ENCODE assay signal across 8 cellular contexts in the genomic region with DNA sequence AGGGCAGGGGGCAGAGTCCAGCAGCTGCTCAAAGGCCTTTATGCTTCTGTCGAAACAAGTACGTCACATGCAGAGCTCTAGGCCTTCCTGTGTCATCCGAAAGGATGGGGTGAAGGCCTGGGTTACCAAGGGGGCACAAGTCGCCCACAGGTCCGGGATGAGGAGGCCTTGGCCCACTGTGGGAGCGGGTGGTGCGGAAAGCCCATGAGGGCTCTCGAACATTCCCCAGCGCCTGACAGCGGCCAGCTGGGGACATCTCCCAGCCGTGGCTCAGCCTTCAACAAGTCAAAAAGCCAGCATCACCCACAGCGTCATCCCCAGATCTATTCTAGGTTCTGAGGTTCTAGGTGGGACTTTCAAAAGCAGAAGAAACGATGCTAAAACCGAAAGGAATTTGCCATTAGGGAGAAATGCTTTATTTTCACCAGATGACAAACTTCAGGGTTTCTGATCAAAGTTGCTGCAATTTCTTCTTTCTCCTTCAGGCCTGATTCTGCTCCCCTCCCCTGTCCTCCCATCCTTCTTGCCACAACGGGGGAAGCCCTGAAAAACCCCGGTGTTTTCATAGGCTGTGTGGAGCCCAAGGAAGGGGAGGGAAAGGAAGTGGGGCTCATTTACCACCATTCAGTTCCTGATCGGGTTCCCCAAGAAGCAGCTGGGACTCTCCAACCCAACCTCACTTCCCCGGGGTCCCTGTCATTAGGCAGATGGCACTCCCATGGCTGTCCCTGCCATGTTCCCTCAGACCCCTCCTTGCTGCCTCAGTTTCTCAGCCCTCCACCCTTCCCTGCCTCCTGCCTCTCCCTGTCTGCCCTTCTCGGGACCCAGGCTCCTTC. TPM values are rescaled to one million over a fixed set of nuclear protein-coding genes. Genes with fewer than 3 reads are reported as not detected.
DNase-seq lines count a peak whose midpoint lies in the region; ATAC-seq and TF ChIP-seq lines count a peak whose summit lies in the region.

No MANE protein-coding gene starts in this region.

- peak; percentile 47 for ATAC-seq in HG02885 (IDR thresholded peaks at IDR 0.05; ENCODE audit: poor library complexity, unreplicated experiment)

- H3K36me3 Mint-ChIP-seq in activated naive CD4-positive, alpha-beta T cell treated with anti-CD3 and anti-CD28 coated beads for 36 hours (ENCODE audit: low read depth): peaks cover 29% of the 10 kb centered on the region
- H3K36me3 Mint-ChIP-seq in activated CD4-positive, alpha-beta memory T cell treated with anti-CD3 and anti-CD28 coated beads for 36 hours: peaks cover 28% of the 10 kb centered on the region
- no peaks in the 10 kb centered on the region for H3K36me3 Mint-ChIP-seq in MCF 10A (ENCODE audit: insufficient read depth, unreplicated experiment)

- H3K27me3 Mint-ChIP-seq in activated naive CD4-positive, alpha-beta T cell treated with anti-CD3 and anti-CD28 coated beads for 36 hours (ENCODE audit: low read depth): no peaks in the 10 kb centered on the region
- no peaks in the 10 kb centered on the region for H3K27me3 Mint-ChIP-seq in activated CD4-positive, alpha-beta memory T cell treated with anti-CD3 and anti-CD28 coated beads for 36 hours
- no peaks in the 10 kb centered on the region for H3K27me3 Mint-ChIP-seq in MCF 10A (ENCODE audit: insufficient read depth, unreplicated experiment)

- CTCF ChIA-PET in activated naive CD4-positive, alpha-beta T cell treated with anti-CD3 and anti-CD28 coated beads for 36 hours (lab: Charles Lee): no interaction called here
- CTCF ChIA-PET in activated CD4-positive, alpha-beta memory T cell treated with anti-CD3 and anti-CD28 coated beads for 36 hours (lab: Charles Lee): no interaction called here
- CTCF ChIA-PET in MCF 10A (lab: Yijun Ruan, JAX): interaction anchor here (0.9 kb wide), 1 partner anchor 14 kb away, joined by 3 read pairs; no protein-coding TSS in a partner anchor

- peak overlapping the region; percentile 42 for H3K27ac Mint-ChIP-seq in activated naive CD4-positive, alpha-beta T cell treated with anti-CD3 and anti-CD28 coated beads for 36 hours
- no peak overlapping the region for H3K27ac Mint-ChIP-seq in activated CD4-positive, alpha-beta memory T cell treated with anti-CD3 and anti-CD28 coated beads for 36 hours
- no peak overlapping the region for H3K27ac Mint-ChIP-seq in MCF 10A (ENCODE audit: low read depth, unreplicated experiment)

- peaks cover 14% of the 10 kb centered on the region for H3K9me3 Mint-ChIP-seq in activated naive CD4-positive, alpha-beta T cell treated with anti-CD3 and anti-CD28 coated beads for 36 hours
- H3K9me3 Mint-ChIP-seq in activated CD4-positive, alpha-beta memory T cell treated with anti-CD3 and anti-CD28 coated beads for 36 hours: peaks cover 19% of the 10 kb centered on the region
- peaks cover 27% of the 10 kb centered on the region for H3K9me3 Mint-ChIP-seq in MCF 10A (ENCODE audit: unreplicated experiment)

- peaks cover 8% of the 10 kb centered on the region for H3K4me1 Mint-ChIP-seq in activated naive CD4-positive, alpha-beta T cell treated with anti-CD3 and anti-CD28 coated beads for 36 hours (ENCODE audit: low read depth)
- peaks cover 49% of the 10 kb centered on the region for H3K4me1 Mint-ChIP-seq in activated CD4-positive, alpha-beta memory T cell treated with anti-CD3 and anti-CD28 coated beads for 36 hours (ENCODE audit: low read depth)
- no peaks in the 10 kb centered on the region for H3K4me1 Mint-ChIP-seq in MCF 10A (ENCODE audit: insufficient read depth, unreplicated experiment)

- no peak for DNase-seq in activated naive CD4-positive, alpha-beta T cell treated with anti-CD3 and anti-CD28 coated beads for 36 hours
- no peak for DNase-seq in activated naive CD4-positive, alpha-beta T cell (lab: John Stamatoyannopoulos, UW)
- peak; percentile 45 for DNase-seq in activated CD4-positive, alpha-beta memory T cell treated with anti-CD3 and anti-CD28 coated beads for 36 hours
- no peak for DNase-seq in stimulated activated CD4-positive, alpha-beta T cell treated with anti-CD3 and anti-CD28 coated beads, Interleukin-4, amount 100 ng/mL, for 24 hours
- DNase-seq in NOMO-1 treated with DMSO at 0.1 percent for 48 hours (lab: John Stamatoyannopoulos, UW; ENCODE audit: unreplicated experiment) (no peak), GM03348 (ENCODE audit: low spot score) (no peak), MCF 10A (ENCODE audit: unreplicated experiment) (no peak)

- TF ChIP-seq CTCF in MCF 10A (IDR thresholded peaks at IDR 0.05; ENCODE audit: unreplicated experiment): no peak

- intact Hi-C loops in activated naive CD4-positive, alpha-beta T cell treated with anti-CD3 and anti-CD28 coated beads for 36 hours (cut with micrococcal nuclease): no loop called here
- intact Hi-C loops in activated CD4-positive, alpha-beta memory T cell treated with anti-CD3 and anti-CD28 coated beads for 36 hours (cut with micrococcal nuclease): loop anchor here (5.0 kb wide), 2 partner anchors 38 to 122 kb away; partner anchors contain the start of gene ERO1B
- intact Hi-C loops in MCF 10A (cut with micrococcal nuclease): no loop called here

- no TSS peak for BruUV-seq in MCF 10A (replicated peaks; lab: Mats Ljungman, UMichigan)

- POLR2A ChIA-PET in activated CD4-positive, alpha-beta memory T cell treated with anti-CD3 and anti-CD28 coated beads for 36 hours (lab: Charles Lee): interaction anchor here (2.0 kb wide), 1 partner anchor 17 kb away, joined by 4 read pairs; the partner anchor contains the start of gene GPR137B
- POLR2A ChIA-PET in MCF 10A (lab: Yijun Ruan, JAX): no interaction called here

- H3K4me3 Mint-ChIP-seq in activated naive CD4-positive, alpha-beta T cell treated with anti-CD3 and anti-CD28 coated beads for 36 hours: no peak overlapping the region
- H3K4me3 Mint-ChIP-seq in activated CD4-positive, alpha-beta memory T cell treated with anti-CD3 and anti-CD28 coated beads for 36 hours: no peak overlapping the region
- no peak overlapping the region for H3K4me3 Mint-ChIP-seq in MCF 10A (ENCODE audit: unreplicated experiment)

RNA-seq across cellular contexts. Expression of gene GPR137B, which starts 17.6 kb away (rescaled TPM):
- total RNA-seq in activated naive CD4-positive, alpha-beta T cell treated with anti-CD3 and anti-CD28 coated beads for 36 hours: 1 to 10 TPM; 1.6 to 2.4 TPM
- total RNA-seq in activated CD4-positive, alpha-beta memory T cell treated with anti-CD3 and anti-CD28 coated beads for 36 hours: 1 to 10 TPM; 5.6 TPM
- 8.4 and 15.0 TPM in 2 replicates for total RNA-seq in MCF 10A (2022)
